ENCODE assay signal across 11 cellular contexts in the genomic region with DNA sequence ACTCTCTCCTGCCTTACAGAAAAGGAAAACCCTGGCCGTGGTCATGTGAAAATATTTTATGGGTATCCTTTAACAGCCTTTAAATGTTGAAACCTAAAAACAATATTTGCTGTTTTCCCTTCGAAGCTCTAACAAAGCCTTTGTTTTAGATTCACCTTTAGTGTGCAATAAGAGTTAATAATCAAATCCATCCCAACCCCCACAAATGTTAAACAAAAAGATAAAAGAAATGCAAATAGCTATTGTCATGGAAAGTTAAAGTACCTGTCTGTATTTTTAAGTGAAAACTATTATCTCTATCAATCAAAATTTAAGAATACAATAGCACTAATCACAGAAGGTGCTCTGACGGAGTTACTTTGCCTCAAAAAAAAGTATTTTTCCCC.
DNase-seq lines count a peak whose midpoint lies in the region; ATAC-seq and TF ChIP-seq lines count a peak whose summit lies in the region.
"Had no signal": no experiment of that assay in that cellular context is flagged by ENCODE, and none has a peak within 500 bp of the region (broad histone marks: within the 10 kb centered on the region; RNA-seq: fewer than 3 reads in every experiment).

No MANE protein-coding gene starts in this region.

- H3K4me3 ChIP-seq in hepatocyte (peak overlapping the region; percentile 9), rectal smooth muscle tissue (ENCODE audit: low read length) (peak overlapping the region; percentile 10)

- H2AFZ ChIP-seq in hepatocyte, result no peak overlapping the region

- H3K27ac ChIP-seq in VCaP (peak overlapping the region; percentile 86), hepatocyte (peak overlapping the region; percentile 93), rectal smooth muscle tissue (ENCODE audit: low read depth, low read length) (peak overlapping the region; percentile 84)

- H3K4me2 ChIP-seq in hepatocyte, result peak overlapping the region; percentile 77
- H3K4me2 ChIP-seq: SK-N-SH had no signal

- H3K9me3 ChIP-seq in hepatocyte (ENCODE audit: low read depth), result no peaks in the 10 kb centered on the region
- H3K9me3 ChIP-seq: SK-N-SH had no signal

- no peaks in the 10 kb centered on the region for H3K27me3 ChIP-seq in hepatocyte
- no peaks in the 10 kb centered on the region for H3K27me3 ChIP-seq in rectal smooth muscle tissue (ENCODE audit: control insufficient read depth, insufficient read depth, low read length)

- DNase-seq in NCI-H748 treated with DMSO at 0.1 percent for 48 hours (lab: John Stamatoyannopoulos, UW), result peak; percentile 28
- DNase-seq in NCI-H748 (lab: John Stamatoyannopoulos, UW; ENCODE audit: unreplicated experiment), result no peak
- DNase-seq in hepatocyte (ENCODE audit: low spot score), result no peak
- DNase-seq in NCI-H187 (lab: John Stamatoyannopoulos, UW), result no peak
- no peak for DNase-seq in GM19238 (ENCODE audit: insufficient read length, low spot score)
- DNase-seq: 8988T, SK-N-SH, trophoblast cell had no signal

- TF ChIP-seq CTCF in VCaP (conservative IDR thresholded peaks at IDR 0.05) (no peak), hepatocyte (IDR thresholded peaks at IDR 0.05; ENCODE audit: poor library complexity) (no peak)

- no peak for ATAC-seq in HG03442 (IDR thresholded peaks at IDR 0.05; ENCODE audit: unreplicated experiment)

- peaks cover 42% of the 10 kb centered on the region for H3K4me1 ChIP-seq in hepatocyte (ENCODE audit: insufficient read depth)
- peaks cover 17% of the 10 kb centered on the region for H3K4me1 ChIP-seq in rectal smooth muscle tissue (ENCODE audit: control insufficient read depth, insufficient read depth, low read length)

- H3K79me2 ChIP-seq in hepatocyte, result peaks cover 70% of the 10 kb centered on the region

- H3K9me2 ChIP-seq in hepatocyte (replicated peaks; ENCODE audit: insufficient read depth), result no peaks in the 10 kb centered on the region
- H3K9me2 ChIP-seq: SK-N-SH had no signal

- H3K36me3 ChIP-seq in hepatocyte (replicated peaks; ENCODE audit: insufficient read depth, low read depth), result no peaks in the 10 kb centered on the region
- no peaks in the 10 kb centered on the region for H3K36me3 ChIP-seq in rectal smooth muscle tissue (ENCODE audit: control insufficient read depth, insufficient read depth, low read length)

- no peaks in the 10 kb centered on the region for H4K20me1 ChIP-seq in hepatocyte (ENCODE audit: insufficient read depth, poor library complexity, severe bottlenecking)

- no peak overlapping the region for H3K9ac ChIP-seq in rectal smooth muscle tissue (ENCODE audit: low read length)
- H3K9ac ChIP-seq: SK-N-SH had no signal

- WGBS in hepatocyte (ENCODE audit: low lambda C conversion rate, missing lambda C conversion rate), result 33% methylated on average over 3 of the region's 3 CpGs
